In the genomic region with DNA sequence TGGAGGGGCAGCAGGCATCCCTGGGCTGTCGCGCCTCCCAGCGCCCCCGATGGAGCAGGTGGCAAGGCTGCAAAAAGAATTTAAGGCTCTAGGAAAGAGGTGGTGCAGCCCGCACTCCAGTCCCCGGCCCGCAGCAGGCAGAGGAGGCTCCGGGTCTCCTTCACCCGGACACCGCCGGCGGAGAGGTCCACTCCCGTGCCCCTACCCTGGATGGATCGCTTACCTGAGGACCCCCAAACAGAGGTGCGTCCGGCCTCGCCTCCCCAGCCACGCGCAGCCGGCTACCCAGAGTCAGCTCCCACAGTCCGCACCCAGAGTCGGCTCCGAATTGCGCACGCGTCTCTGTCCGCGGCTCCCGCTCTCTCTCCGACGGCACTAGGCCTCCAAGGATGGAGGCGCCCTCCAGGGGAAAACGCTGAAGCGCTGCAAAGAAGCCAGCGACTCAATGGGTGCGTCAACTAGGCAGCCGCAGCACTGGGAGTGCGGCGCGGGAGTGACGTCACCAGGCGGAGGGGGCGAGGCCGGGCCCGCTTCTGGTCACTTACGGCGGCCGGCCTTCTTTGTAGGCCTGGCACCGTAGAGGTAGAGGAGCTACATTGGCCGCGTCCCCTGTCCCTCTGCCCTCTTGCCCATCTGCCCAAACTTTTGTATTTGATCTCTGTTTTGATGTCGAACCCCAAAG, we compare ENCODE assay signal across 1 cellular context.
TF ChIP-seq lines count a peak whose summit lies in the region.

A gene with protein sequence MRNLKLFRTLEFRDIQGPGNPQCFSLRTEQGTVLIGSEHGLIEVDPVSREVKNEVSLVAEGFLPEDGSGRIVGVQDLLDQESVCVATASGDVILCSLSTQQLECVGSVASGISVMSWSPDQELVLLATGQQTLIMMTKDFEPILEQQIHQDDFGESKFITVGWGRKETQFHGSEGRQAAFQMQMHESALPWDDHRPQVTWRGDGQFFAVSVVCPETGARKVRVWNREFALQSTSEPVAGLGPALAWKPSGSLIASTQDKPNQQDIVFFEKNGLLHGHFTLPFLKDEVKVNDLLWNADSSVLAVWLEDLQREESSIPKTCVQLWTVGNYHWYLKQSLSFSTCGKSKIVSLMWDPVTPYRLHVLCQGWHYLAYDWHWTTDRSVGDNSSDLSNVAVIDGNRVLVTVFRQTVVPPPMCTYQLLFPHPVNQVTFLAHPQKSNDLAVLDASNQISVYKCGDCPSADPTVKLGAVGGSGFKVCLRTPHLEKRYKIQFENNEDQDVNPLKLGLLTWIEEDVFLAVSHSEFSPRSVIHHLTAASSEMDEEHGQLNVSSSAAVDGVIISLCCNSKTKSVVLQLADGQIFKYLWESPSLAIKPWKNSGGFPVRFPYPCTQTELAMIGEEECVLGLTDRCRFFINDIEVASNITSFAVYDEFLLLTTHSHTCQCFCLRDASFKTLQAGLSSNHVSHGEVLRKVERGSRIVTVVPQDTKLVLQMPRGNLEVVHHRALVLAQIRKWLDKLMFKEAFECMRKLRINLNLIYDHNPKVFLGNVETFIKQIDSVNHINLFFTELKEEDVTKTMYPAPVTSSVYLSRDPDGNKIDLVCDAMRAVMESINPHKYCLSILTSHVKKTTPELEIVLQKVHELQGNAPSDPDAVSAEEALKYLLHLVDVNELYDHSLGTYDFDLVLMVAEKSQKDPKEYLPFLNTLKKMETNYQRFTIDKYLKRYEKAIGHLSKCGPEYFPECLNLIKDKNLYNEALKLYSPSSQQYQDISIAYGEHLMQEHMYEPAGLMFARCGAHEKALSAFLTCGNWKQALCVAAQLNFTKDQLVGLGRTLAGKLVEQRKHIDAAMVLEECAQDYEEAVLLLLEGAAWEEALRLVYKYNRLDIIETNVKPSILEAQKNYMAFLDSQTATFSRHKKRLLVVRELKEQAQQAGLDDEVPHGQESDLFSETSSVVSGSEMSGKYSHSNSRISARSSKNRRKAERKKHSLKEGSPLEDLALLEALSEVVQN (N-terminal part only) (minus strand): TSS at position 484 of the 682 bp plus-strand sequence. CDS start 2,978 bp downstream, outside the sequence.

TF ChIP-seq in K562, 482 proteins besides CTCF, POLR2A, EP300 and RAD21 (continued from another document and continues in another):
- TF ChIP-seq ZFP30 (CRISPR knock-in tag; IDR thresholded peaks at IDR 0.05; ENCODE audit: borderline replicate concordance) (no peak), YY1 (IDR thresholded peaks at IDR 0.05; ENCODE audit: borderline replicate concordance in 1 of 3, control insufficient read depth in 1 of 3, extremely low read depth in 1 of 3, insufficient read depth in 3 of 3, insufficient read length in 1 of 3, insufficient replicate concordance in 2 of 3, low read depth in 1 of 3, low read length in 2 of 3) (peak in 2 of 3 experiments; percentile 60 to 73), MAFK (IDR thresholded peaks at IDR 0.05; ENCODE audit: low read length) (0 out of 2 replicates have a peak, but pooled peaks have one; percentile 21), SMAD4 (CRISPR knock-in tag; conservative IDR thresholded peaks at IDR 0.05) (peak; percentile 65), RBBP5 (IDR thresholded peaks at IDR 0.05; ENCODE audit: borderline replicate concordance, insufficient read depth, low read length, poor library complexity, severe bottlenecking) (peak; percentile 89), CREB1 (IDR thresholded peaks at IDR 0.05) (peak; percentile 97), CREB1 (CRISPR knock-in tag; IDR thresholded peaks at IDR 0.05) (peak; percentile 98), BRD4 (IDR thresholded peaks at IDR 0.05) (no peak), NR2C1 (IDR thresholded peaks at IDR 0.05) (no peak), NR2C1 (tag; IDR thresholded peaks at IDR 0.05) (0 out of 2 replicates have a peak, but pooled peaks have one; percentile 13), ZNF224 (CRISPR knock-in tag; IDR thresholded peaks at IDR 0.05) (0 out of 2 replicates have a peak, but pooled peaks have one; percentile 63), HCFC1 (IDR thresholded peaks at IDR 0.05; ENCODE audit: low read depth, low read length) (peak; percentile 76), EWSR1 (IDR thresholded peaks at IDR 0.05; ENCODE audit: borderline replicate concordance, low read depth, partially characterized antibody) (no peak), ZNF384 (IDR thresholded peaks at IDR 0.05; ENCODE audit: low read depth, low read length) (peak; percentile 33; the same call in 1 of the 2 replicates), ZKSCAN1 (IDR thresholded peaks at IDR 0.05; ENCODE audit: low read depth, low read length) (0 out of 2 replicates have a peak, but pooled peaks have one; percentile 9), SUPT5H (IDR thresholded peaks at IDR 0.05) (peak; percentile 78), KDM5B (IDR thresholded peaks at IDR 0.05; ENCODE audit: insufficient replicate concordance, low read depth, low read length) (peak; percentile 71), FOXK2 (conservative IDR thresholded peaks at IDR 0.05 in 1 of 2, IDR thresholded peaks at IDR 0.05 in 1 of 2; ENCODE audit: low read depth in 2 of 2) (peak; percentile 84 to 85), ZNF766 (CRISPR knock-in tag; conservative IDR thresholded peaks at IDR 0.05) (0 out of 2 replicates have a peak, but pooled peaks have one; percentile 34), CBX5 (IDR thresholded peaks at IDR 0.05; ENCODE audit: borderline replicate concordance, low read depth) (peak; percentile 47; the same call in 1 of the 2 replicates), ETV5 (CRISPR knock-in tag; IDR thresholded peaks at IDR 0.05; ENCODE audit: low read depth) (no peak), CBX3 (IDR thresholded peaks at IDR 0.05; ENCODE audit: borderline replicate concordance in 1 of 2, low read length in 2 of 2) (peak in 1 of 2 experiments; percentile 81; a peak in 2 of 3 replicates), NCOA6 (IDR thresholded peaks at IDR 0.05) (peak; percentile 89)
- TF ChIP-seq, protein P1, sequence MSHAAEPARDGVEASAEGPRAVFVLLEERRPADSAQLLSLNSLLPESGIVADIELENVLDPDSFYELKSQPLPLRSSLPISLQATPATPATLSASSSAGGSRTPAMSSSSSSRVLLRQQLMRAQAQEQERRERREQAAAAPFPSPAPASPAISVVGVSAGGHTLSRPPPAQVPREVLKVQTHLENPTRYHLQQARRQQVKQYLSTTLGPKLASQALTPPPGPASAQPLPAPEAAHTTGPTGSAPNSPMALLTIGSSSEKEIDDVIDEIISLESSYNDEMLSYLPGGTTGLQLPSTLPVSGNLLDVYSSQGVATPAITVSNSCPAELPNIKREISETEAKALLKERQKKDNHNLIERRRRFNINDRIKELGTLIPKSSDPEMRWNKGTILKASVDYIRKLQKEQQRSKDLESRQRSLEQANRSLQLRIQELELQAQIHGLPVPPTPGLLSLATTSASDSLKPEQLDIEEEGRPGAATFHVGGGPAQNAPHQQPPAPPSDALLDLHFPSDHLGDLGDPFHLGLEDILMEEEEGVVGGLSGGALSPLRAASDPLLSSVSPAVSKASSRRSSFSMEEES (CRISPR knock-in tag; IDR thresholded peaks at IDR 0.05), result no peak
- TF ChIP-seq, protein P2, sequence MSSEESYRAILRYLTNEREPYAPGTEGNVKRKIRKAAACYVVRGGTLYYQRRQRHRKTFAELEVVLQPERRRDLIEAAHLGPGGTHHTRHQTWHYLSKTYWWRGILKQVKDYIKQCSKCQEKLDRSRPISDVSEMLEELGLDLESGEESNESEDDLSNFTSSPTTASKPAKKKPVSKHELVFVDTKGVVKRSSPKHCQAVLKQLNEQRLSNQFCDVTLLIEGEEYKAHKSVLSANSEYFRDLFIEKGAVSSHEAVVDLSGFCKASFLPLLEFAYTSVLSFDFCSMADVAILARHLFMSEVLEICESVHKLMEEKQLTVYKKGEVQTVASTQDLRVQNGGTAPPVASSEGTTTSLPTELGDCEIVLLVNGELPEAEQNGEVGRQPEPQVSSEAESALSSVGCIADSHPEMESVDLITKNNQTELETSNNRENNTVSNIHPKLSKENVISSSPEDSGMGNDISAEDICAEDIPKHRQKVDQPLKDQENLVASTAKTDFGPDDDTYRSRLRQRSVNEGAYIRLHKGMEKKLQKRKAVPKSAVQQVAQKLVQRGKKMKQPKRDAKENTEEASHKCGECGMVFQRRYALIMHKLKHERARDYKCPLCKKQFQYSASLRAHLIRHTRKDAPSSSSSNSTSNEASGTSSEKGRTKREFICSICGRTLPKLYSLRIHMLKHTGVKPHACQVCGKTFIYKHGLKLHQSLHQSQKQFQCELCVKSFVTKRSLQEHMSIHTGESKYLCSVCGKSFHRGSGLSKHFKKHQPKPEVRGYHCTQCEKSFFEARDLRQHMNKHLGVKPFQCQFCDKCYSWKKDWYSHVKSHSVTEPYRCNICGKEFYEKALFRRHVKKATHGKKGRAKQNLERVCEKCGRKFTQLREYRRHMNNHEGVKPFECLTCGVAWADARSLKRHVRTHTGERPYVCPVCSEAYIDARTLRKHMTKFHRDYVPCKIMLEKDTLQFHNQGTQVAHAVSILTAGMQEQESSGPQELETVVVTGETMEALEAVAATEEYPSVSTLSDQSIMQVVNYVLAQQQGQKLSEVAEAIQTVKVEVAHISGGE (CRISPR knock-in tag; IDR thresholded peaks at IDR 0.05), result peak in 2 of 3 experiments; percentile 40 to 70; a peak in 3 of 6 replicates
- TF ChIP-seq, protein P3, sequence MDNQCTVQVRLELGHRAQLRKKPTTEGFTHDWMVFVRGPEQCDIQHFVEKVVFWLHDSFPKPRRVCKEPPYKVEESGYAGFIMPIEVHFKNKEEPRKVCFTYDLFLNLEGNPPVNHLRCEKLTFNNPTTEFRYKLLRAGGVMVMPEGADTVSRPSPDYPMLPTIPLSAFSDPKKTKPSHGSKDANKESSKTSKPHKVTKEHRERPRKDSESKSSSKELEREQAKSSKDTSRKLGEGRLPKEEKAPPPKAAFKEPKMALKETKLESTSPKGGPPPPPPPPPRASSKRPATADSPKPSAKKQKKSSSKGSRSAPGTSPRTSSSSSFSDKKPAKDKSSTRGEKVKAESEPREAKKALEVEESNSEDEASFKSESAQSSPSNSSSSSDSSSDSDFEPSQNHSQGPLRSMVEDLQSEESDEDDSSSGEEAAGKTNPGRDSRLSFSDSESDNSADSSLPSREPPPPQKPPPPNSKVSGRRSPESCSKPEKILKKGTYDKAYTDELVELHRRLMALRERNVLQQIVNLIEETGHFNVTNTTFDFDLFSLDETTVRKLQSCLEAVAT (IDR thresholded peaks at IDR 0.05), result 0 out of 4 replicates have a peak, but pooled peaks have one; percentile 50 to 63
- TF ChIP-seq, protein P4, sequence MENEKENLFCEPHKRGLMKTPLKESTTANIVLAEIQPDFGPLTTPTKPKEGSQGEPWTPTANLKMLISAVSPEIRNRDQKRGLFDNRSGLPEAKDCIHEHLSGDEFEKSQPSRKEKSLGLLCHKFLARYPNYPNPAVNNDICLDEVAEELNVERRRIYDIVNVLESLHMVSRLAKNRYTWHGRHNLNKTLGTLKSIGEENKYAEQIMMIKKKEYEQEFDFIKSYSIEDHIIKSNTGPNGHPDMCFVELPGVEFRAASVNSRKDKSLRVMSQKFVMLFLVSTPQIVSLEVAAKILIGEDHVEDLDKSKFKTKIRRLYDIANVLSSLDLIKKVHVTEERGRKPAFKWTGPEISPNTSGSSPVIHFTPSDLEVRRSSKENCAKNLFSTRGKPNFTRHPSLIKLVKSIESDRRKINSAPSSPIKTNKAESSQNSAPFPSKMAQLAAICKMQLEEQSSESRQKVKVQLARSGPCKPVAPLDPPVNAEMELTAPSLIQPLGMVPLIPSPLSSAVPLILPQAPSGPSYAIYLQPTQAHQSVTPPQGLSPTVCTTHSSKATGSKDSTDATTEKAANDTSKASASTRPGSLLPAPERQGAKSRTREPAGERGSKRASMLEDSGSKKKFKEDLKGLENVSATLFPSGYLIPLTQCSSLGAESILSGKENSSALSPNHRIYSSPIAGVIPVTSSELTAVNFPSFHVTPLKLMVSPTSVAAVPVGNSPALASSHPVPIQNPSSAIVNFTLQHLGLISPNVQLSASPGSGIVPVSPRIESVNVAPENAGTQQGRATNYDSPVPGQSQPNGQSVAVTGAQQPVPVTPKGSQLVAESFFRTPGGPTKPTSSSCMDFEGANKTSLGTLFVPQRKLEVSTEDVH (IDR thresholded peaks at IDR 0.05; ENCODE audit: low read depth, partially characterized antibody), result peak; percentile 64
- TF ChIP-seq, protein P5, sequence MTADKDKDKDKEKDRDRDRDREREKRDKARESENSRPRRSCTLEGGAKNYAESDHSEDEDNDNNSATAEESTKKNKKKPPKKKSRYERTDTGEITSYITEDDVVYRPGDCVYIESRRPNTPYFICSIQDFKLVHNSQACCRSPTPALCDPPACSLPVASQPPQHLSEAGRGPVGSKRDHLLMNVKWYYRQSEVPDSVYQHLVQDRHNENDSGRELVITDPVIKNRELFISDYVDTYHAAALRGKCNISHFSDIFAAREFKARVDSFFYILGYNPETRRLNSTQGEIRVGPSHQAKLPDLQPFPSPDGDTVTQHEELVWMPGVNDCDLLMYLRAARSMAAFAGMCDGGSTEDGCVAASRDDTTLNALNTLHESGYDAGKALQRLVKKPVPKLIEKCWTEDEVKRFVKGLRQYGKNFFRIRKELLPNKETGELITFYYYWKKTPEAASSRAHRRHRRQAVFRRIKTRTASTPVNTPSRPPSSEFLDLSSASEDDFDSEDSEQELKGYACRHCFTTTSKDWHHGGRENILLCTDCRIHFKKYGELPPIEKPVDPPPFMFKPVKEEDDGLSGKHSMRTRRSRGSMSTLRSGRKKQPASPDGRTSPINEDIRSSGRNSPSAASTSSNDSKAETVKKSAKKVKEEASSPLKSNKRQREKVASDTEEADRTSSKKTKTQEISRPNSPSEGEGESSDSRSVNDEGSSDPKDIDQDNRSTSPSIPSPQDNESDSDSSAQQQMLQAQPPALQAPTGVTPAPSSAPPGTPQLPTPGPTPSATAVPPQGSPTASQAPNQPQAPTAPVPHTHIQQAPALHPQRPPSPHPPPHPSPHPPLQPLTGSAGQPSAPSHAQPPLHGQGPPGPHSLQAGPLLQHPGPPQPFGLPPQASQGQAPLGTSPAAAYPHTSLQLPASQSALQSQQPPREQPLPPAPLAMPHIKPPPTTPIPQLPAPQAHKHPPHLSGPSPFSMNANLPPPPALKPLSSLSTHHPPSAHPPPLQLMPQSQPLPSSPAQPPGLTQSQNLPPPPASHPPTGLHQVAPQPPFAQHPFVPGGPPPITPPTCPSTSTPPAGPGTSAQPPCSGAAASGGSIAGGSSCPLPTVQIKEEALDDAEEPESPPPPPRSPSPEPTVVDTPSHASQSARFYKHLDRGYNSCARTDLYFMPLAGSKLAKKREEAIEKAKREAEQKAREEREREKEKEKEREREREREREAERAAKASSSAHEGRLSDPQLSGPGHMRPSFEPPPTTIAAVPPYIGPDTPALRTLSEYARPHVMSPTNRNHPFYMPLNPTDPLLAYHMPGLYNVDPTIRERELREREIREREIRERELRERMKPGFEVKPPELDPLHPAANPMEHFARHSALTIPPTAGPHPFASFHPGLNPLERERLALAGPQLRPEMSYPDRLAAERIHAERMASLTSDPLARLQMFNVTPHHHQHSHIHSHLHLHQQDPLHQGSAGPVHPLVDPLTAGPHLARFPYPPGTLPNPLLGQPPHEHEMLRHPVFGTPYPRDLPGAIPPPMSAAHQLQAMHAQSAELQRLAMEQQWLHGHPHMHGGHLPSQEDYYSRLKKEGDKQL (CRISPR knock-in tag; IDR thresholded peaks at IDR 0.05; ENCODE audit: borderline replicate concordance), result 0 out of 2 replicates have a peak, but pooled peaks have one; percentile 56
- TF ChIP-seq, protein P6, sequence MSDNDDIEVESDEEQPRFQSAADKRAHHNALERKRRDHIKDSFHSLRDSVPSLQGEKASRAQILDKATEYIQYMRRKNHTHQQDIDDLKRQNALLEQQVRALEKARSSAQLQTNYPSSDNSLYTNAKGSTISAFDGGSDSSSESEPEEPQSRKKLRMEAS (CRISPR knock-in tag; IDR thresholded peaks at IDR 0.05), result peak; percentile 69
- TF ChIP-seq, protein P7, sequence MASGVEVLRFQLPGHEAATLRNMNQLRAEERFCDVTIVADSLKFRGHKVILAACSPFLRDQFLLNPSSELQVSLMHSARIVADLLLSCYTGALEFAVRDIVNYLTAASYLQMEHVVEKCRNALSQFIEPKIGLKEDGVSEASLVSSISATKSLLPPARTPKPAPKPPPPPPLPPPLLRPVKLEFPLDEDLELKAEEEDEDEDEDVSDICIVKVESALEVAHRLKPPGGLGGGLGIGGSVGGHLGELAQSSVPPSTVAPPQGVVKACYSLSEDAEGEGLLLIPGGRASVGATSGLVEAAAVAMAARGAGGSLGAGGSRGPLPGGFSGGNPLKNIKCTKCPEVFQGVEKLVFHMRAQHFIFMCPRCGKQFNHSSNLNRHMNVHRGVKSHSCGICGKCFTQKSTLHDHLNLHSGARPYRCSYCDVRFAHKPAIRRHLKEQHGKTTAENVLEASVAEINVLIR (CRISPR knock-in tag; IDR thresholded peaks at IDR 0.05), result peak; percentile 95
